Comparison of ENCODE assay signal across 9 cellular contexts in genomic region chr16:2236362-2237075, GRCh38. TPM values are rescaled to one million over a fixed set of nuclear protein-coding genes. Genes with fewer than 3 reads are reported as not detected.
A peak's percentile ranks its signal among the peaks of the same experiment; 100 is the strongest.
DNase-seq lines count a peak whose midpoint lies in the region; ATAC-seq and TF ChIP-seq lines count a peak whose summit lies in the region.
"Had no signal": no experiment of that assay in that cellular context is flagged by ENCODE, and none has a peak within 500 bp of the region (broad histone marks: within the 10 kb centered on the region; RNA-seq: fewer than 3 reads in every experiment).

TSS of gene DNASE1L2 (plus strand) at chr16:2236444. CDS start at chr16:2236817, 373 bp downstream.

- DNase-seq in GM23338 (ENCODE audit: low spot score): peak; percentile 68
- no peak for DNase-seq in WERI-Rb-1
- peak; percentile 58 for DNase-seq in left ventricle myocardium superior
- no peak for DNase-seq in skeletal muscle cell (ENCODE audit: low read depth)
- DNase-seq in GM13977 (ENCODE audit: low spot score): no peak
- no peak for DNase-seq in NAMALWA (ENCODE audit: low spot score)
- DNase-seq in HuH-7.5 (ENCODE audit: low spot score): no peak
- DNase-seq: activated CD4-positive, alpha-beta T cell treated with anti-CD3 and anti-CD28 coated beads, Interleukin-2, amount 50 U/mL, for 48 hours; NCI-H524 treated with DMSO at 0.1 percent for 48 hours had no signal

- H3K27ac Mint-ChIP-seq in GM23338: no peak within 1 kb of the TSS

- TF ChIP-seq CTCF in GM23338 (conservative IDR thresholded peaks at IDR 0.05; ENCODE audit: low read depth in 2 of 2) (peak in 1 of 2 experiments; percentile 18; a peak in 1 of 4 replicates), WERI-Rb-1 (IDR thresholded peaks at IDR 0.05; ENCODE audit: low read depth, low read length) (no peak), GM13977 (IDR thresholded peaks at IDR 0.05; ENCODE audit: extremely low read depth, insufficient read depth, missing control alignments) (no peak)

- H3F3A ChIP-seq in GM23338 (replicated peaks; ENCODE audit: low read depth): peaks cover 2% of the 10 kb centered on the region; the same call in 1 of the 2 replicates

- ATAC-seq in GM23338: peak; percentile 43
- peak; percentile 38 for ATAC-seq in left ventricle myocardium superior

- in situ Hi-C loops in GM13977 (cut with MboI; ENCODE audit: low pct_unique_long_range_greater_than_20kb, low sequenced_read_pairs, unreplicated experiment): no loop called here

- H3K79me2 ChIP-seq in GM23338 (replicated peaks; ENCODE audit: insufficient read depth): no peaks in the 10 kb centered on the region

- H3K9me3 Mint-ChIP-seq in GM23338: no peaks in the 10 kb centered on the region

- no peaks in the 10 kb centered on the region; the same call in 1 of the 2 replicates for H4K20me1 ChIP-seq in GM23338 (replicated peaks; ENCODE audit: insufficient read depth)

- peak within 1 kb of the TSS; percentile 65 for H3K4me3 ChIP-seq in GM23338
- no peak within 1 kb of the TSS for H3K4me3 ChIP-seq in WERI-Rb-1 (ENCODE audit: low read depth, low read length)
- H3K4me3 ChIP-seq in skeletal muscle cell (ENCODE audit: low read depth, low read length): peak within 1 kb of the TSS; percentile 41

- peaks cover 9% of the 10 kb centered on the region; the same call in 1 of the 3 replicates for H3K36me3 Mint-ChIP-seq in GM23338 (ENCODE audit: low read depth)

- H3K4me1 ChIP-seq in GM23338 (ENCODE audit: insufficient read depth): no peaks in the 10 kb centered on the region

- H3K4me3 Mint-ChIP-seq in GM23338: peak within 1 kb of the TSS; percentile 57

- no peaks in the 10 kb centered on the region for H3K9me3 ChIP-seq in WERI-Rb-1 (ENCODE audit: severe bottlenecking)

- intact Hi-C loops in left ventricle myocardium superior (cut with micrococcal nuclease): no loop called here

- peak within 1 kb of the TSS; percentile 92 for H3K4me2 ChIP-seq in GM23338

- H2AFZ ChIP-seq in GM23338: no peak within 1 kb of the TSS

- peaks cover 18% of the 10 kb centered on the region for H3K27me3 ChIP-seq in GM23338 (ENCODE audit: insufficient read depth)
- no peaks in the 10 kb centered on the region for H3K27me3 ChIP-seq in WERI-Rb-1 (ENCODE audit: insufficient read depth, low read depth, severe bottlenecking)

- H3K9me2 ChIP-seq in GM23338 (ENCODE audit: insufficient read depth): no peaks in the 10 kb centered on the region

- H3K4me1 Mint-ChIP-seq in GM23338: no peaks in the 10 kb centered on the region

- H3K27me3 Mint-ChIP-seq in GM23338 (ENCODE audit: insufficient read depth, low read depth, poor library complexity): peaks cover 27% of the 10 kb centered on the region

- no peak within 1 kb of the TSS for H3K27ac ChIP-seq in GM23338 (ENCODE audit: low read depth)
- H3K27ac ChIP-seq in WERI-Rb-1: peak within 1 kb of the TSS; percentile 48

- H3K36me3 ChIP-seq in GM23338 (ENCODE audit: insufficient read depth): 0 out of 2 replicates have a peak, but pooled peaks cover 5% of the 10 kb centered on the region
- peaks cover 95% of the 10 kb centered on the region for H3K36me3 ChIP-seq in WERI-Rb-1

TF ChIP-seq in GM23338, 12 proteins besides CTCF, POLR2A, EP300 and RAD21:
- TF ChIP-seq ZNF114 (CRISPR knock-in tag; IDR thresholded peaks at IDR 0.05): no peak
- TF ChIP-seq REST (IDR thresholded peaks at IDR 0.05; ENCODE audit: unreplicated experiment): no peak
- TF ChIP-seq EZH2phosphoT487 (IDR thresholded peaks at IDR 0.05; ENCODE audit: unreplicated experiment): no peak
- TF ChIP-seq CREB1 (CRISPR knock-in tag; IDR thresholded peaks at IDR 0.05; ENCODE audit: low read depth): no peak
- TF ChIP-seq ETS1 (IDR thresholded peaks at IDR 0.05): no peak
- TF ChIP-seq NANOG (IDR thresholded peaks at IDR 0.05; ENCODE audit: borderline replicate concordance): no peak
- no peak for TF ChIP-seq EZH2 (IDR thresholded peaks at IDR 0.05; ENCODE audit: low read depth, unreplicated experiment)

RNA-seq across cellular contexts. Expression of gene DNASE1L2, which starts in this region (rescaled TPM):
- total RNA-seq in GM23338 (2014; rRNA removed; shearing (Covaris generic)): 0.66 TPM in 1 of 2 replicates, not detected in the other
- 0.23 and 0.42 TPM in 2 replicates for polyA plus RNA-seq in GM23338 (2016; fragmentation: Nextera tagmentation; extraction: Ambion mirVana)
- total RNA-seq in left ventricle myocardium superior: 0.47 TPM

Comparison
In these comparisons a context has a peak if more than half of its experiments do, and no peak if none do; other contexts are left out.
1. Peak in DNase-seq, ATAC-seq, H3K4me3 ChIP-seq and H3K4me2 ChIP-seq in GM23338; RNA of the gene not detected or under 1 TPM.
2. Peak in DNase-seq and ATAC-seq in left ventricle myocardium superior; RNA of the gene not detected or under 1 TPM.